In genomic region chr5:122774861-122775712, GRCh38 we compare ENCODE assay signal across 8 cellular contexts. TPM values are rescaled to one million over a fixed set of nuclear protein-coding genes. Genes with fewer than 3 reads are reported as not detected.
DNase-seq lines count a peak whose midpoint lies in the region; ATAC-seq and TF ChIP-seq lines count a peak whose summit lies in the region.

A gene with protein sequence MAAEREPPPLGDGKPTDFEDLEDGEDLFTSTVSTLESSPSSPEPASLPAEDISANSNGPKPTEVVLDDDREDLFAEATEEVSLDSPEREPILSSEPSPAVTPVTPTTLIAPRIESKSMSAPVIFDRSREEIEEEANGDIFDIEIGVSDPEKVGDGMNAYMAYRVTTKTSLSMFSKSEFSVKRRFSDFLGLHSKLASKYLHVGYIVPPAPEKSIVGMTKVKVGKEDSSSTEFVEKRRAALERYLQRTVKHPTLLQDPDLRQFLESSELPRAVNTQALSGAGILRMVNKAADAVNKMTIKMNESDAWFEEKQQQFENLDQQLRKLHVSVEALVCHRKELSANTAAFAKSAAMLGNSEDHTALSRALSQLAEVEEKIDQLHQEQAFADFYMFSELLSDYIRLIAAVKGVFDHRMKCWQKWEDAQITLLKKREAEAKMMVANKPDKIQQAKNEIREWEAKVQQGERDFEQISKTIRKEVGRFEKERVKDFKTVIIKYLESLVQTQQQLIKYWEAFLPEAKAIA (plus strand): TSS chr5:122775080. CDS start chr5:122775104, 24 bp downstream.

- H3K4me1 Mint-ChIP-seq in natural killer cell treated with Interleukin-12 subunit alpha and Interleukin-12 subunit beta and Interleukin-15 and Interleukin-18, amount 100 ng/mL, for 72 hours (ENCODE audit: low read depth in 2 of 2): peaks cover 23 to 24% of the 10 kb centered on the region in 2 donors

- H3K27ac ChIP-seq in DOHH2 (ENCODE audit: low read depth, low read length): peak within 1 kb of the TSS; percentile 84

- peaks cover 20% of the 10 kb centered on the region for H4K20me1 ChIP-seq in DOHH2 (ENCODE audit: control insufficient read depth, insufficient read depth, low read depth, low read length)

- H3K79me2 ChIP-seq in DOHH2 (ENCODE audit: control insufficient read depth, low read length): peaks cover 46% of the 10 kb centered on the region

- H3K9me3 Mint-ChIP-seq in natural killer cell treated with Interleukin-12 subunit alpha and Interleukin-12 subunit beta and Interleukin-15 and Interleukin-18, amount 100 ng/mL, for 72 hours: no peaks in the 10 kb centered on the region

- H3K27me3 Mint-ChIP-seq in natural killer cell treated with Interleukin-12 subunit alpha and Interleukin-12 subunit beta and Interleukin-15 and Interleukin-18, amount 100 ng/mL, for 72 hours: peaks cover 14 to 21% of the 10 kb centered on the region in 2 donors

- H3K9me2 ChIP-seq in DOHH2 (replicated peaks; ENCODE audit: control insufficient read depth, low read length): no peaks in the 10 kb centered on the region

- in situ Hi-C loops in KBM-7 (cut with MboI; ENCODE audit: low pct_unique_long_range_greater_than_20kb, low sequenced_read_pairs): no loop called here

- peak within 1 kb of the TSS; percentile 93 for H3K4me2 ChIP-seq in DOHH2 (ENCODE audit: low read length)

- no peaks in the 10 kb centered on the region for H3K9me3 ChIP-seq in DOHH2 (ENCODE audit: control insufficient read depth, insufficient read depth, low read length)

- peak; percentile 90 for ATAC-seq in GM21717 (IDR thresholded peaks at IDR 0.05; ENCODE audit: unreplicated experiment)
- peak; percentile 98 for ATAC-seq in natural killer cell treated with Interleukin-12 subunit alpha and Interleukin-12 subunit beta and Interleukin-15 and Interleukin-18, amount 100 ng/mL, for 72 hours
- ATAC-seq in stimulated activated naive CD8-positive, alpha-beta T cell treated with anti-CD3 and anti-CD28 coated beads, Interleukin-15, Interleukin-2, amounts not matched to agents 100 U/mL and 50 U/mL, for 24 hours: peak; percentile 95

- DNase-seq in KBM-7 (peak; percentile 76), fibroblast of pulmonary artery (ENCODE audit: low read depth) (peak; percentile 89)
- DNase-seq in activated T-helper 9 cell treated with anti-CD3 and anti-CD28 coated beads, Interleukin-2, amount 50 U/mL, for 16 hours (ENCODE audit: low read depth): peak; percentile 84
- DNase-seq in natural killer cell treated with Interleukin-12 subunit alpha and Interleukin-12 subunit beta and Interleukin-15 and Interleukin-18, amount 100 ng/mL, for 72 hours (ENCODE audit: low spot score): peak; percentile 92
- peak; percentile 95 for DNase-seq in stimulated activated naive CD8-positive, alpha-beta T cell treated with anti-CD3 and anti-CD28 coated beads, Interleukin-15, Interleukin-2, amounts not matched to agents 100 U/mL and 50 U/mL, for 24 hours

- 0 out of 2 replicates have a peak, but pooled peaks cover 3% of the 10 kb centered on the region for H3K36me3 ChIP-seq in DOHH2 (ENCODE audit: control insufficient read depth, low read length)

- no peaks in the 10 kb centered on the region for H3K36me3 Mint-ChIP-seq in natural killer cell treated with Interleukin-12 subunit alpha and Interleukin-12 subunit beta and Interleukin-15 and Interleukin-18, amount 100 ng/mL, for 72 hours

- H3K27ac Mint-ChIP-seq in natural killer cell treated with Interleukin-12 subunit alpha and Interleukin-12 subunit beta and Interleukin-15 and Interleukin-18, amount 100 ng/mL, for 72 hours: peak within 1 kb of the TSS; percentile 68 to 92

- peak; percentile 89 for TF ChIP-seq POLR2A in Raji (IDR thresholded peaks at IDR 0.05; ENCODE audit: insufficient read depth, low read depth, low read length)

- peaks cover 43% of the 10 kb centered on the region for H3K4me1 ChIP-seq in DOHH2 (ENCODE audit: control insufficient read depth, low read length)

- H3K27me3 ChIP-seq in DOHH2 (ENCODE audit: control insufficient read depth, low read length): peaks cover 8% of the 10 kb centered on the region; the same call in 1 of the 2 replicates

- peaks cover 15% of the 10 kb centered on the region for H3F3A ChIP-seq in DOHH2 (ENCODE audit: control insufficient read depth, insufficient read depth)

- TF ChIP-seq CTCF in DOHH2 (IDR thresholded peaks at IDR 0.05; ENCODE audit: low read depth, low read length, poor library complexity, severe bottlenecking) (peak; percentile 17), fibroblast of pulmonary artery (IDR thresholded peaks at IDR 0.05; ENCODE audit: low read length, missing control alignments) (no peak)

- H3K4me3 ChIP-seq in DOHH2 (ENCODE audit: low read length) (peak within 1 kb of the TSS; percentile 91), fibroblast of pulmonary artery (replicated peaks; ENCODE audit: low read depth, low read length) (peak within 1 kb of the TSS; percentile 99)

- H3K4me3 Mint-ChIP-seq in natural killer cell treated with Interleukin-12 subunit alpha and Interleukin-12 subunit beta and Interleukin-15 and Interleukin-18, amount 100 ng/mL, for 72 hours: peak within 1 kb of the TSS; percentile 97

RNA-seq across cellular contexts. Expression of the gene that starts here (rescaled TPM):
- total RNA-seq in natural killer cell treated with Interleukin-12 subunit alpha and Interleukin-12 subunit beta and Interleukin-15 and Interleukin-18, amount 100 ng/mL, for 72 hours: 10 to 100 TPM; 23.8 to 26.6 TPM

Comparison
In these comparisons a context has a peak if more than half of its experiments do, and no peak if none do; other contexts are left out.
1. Peak in every context shown above with its lines: DNase-seq, ATAC-seq, H3K4me3 ChIP-seq and H3K27ac ChIP-seq.